Comparison of ENCODE assay signal across 27 cellular contexts in the genomic region with DNA sequence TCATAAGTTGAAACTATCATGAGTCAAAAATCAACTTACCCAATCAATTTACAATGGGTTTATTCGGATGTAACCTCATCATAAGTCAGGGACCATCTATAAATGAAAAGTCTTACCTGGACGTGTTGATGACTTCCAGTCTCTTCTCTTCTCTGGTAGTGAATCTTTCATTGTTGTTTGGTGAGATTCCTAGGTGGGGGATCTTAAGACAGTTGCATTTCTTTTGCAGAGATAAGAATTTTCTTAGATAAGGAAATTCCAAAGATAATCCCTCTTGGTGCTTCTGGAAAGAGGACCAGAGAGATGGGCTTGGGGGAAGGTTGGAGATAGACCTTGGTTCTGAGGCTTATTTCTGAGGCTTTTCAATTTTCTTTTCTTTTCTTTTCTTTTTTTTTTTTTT.
"Had no signal": no experiment of that assay in that cellular context is flagged by ENCODE, and none has a peak within 500 bp of the region (broad histone marks: within the 10 kb centered on the region; RNA-seq: fewer than 3 reads in every experiment).

No MANE protein-coding gene starts in this region.

- H3K9me3 Mint-ChIP-seq: natural killer cell treated with Interleukin-12 subunit alpha and Interleukin-12 subunit beta and Interleukin-15 and Interleukin-18, amount 100 ng/mL, for 72 hours; stimulated activated naive CD8-positive, alpha-beta T cell treated with anti-CD3 and anti-CD28 coated beads, Interleukin-15, Interleukin-2, amounts not matched to agents 100 ng/mL and 50 ng/mL, for 24 hours had no signal

- H3K27me3 ChIP-seq: heart right ventricle, hepatocyte, pancreas, suprapubic skin, tibial artery, upper lobe of right lung had no signal

- H3K36me3 ChIP-seq: pancreas, prostate gland had no signal

- H3K4me3 ChIP-seq: heart right ventricle, hepatocyte, left ventricle myocardium inferior, lung, mucosa of descending colon, pancreas, prostate gland, skin epidermis, suprapubic skin, thoracic aorta, tibial artery, upper lobe of right lung had no signal

- H3K4me1 ChIP-seq: left ventricle myocardium inferior, pancreas, prostate gland, suprapubic skin, tibial artery, upper lobe of right lung had no signal

- H3K27me3 Mint-ChIP-seq: naive thymus-derived CD4-positive, alpha-beta T cell; natural killer cell treated with Interleukin-12 subunit alpha and Interleukin-12 subunit beta and Interleukin-15 and Interleukin-18, amount 100 ng/mL, for 72 hours; stimulated activated naive CD8-positive, alpha-beta T cell treated with anti-CD3 and anti-CD28 coated beads, Interleukin-15, Interleukin-2, amounts not matched to agents 100 ng/mL and 50 ng/mL, for 24 hours had no signal

- H3K9me3 ChIP-seq: pancreas, prostate gland, suprapubic skin, thoracic aorta, tibial artery, upper lobe of right lung had no signal

- ATAC-seq: heart right ventricle; mucosa of descending colon; naive thymus-derived CD4-positive, alpha-beta T cell; natural killer cell treated with Interleukin-12 subunit alpha and Interleukin-12 subunit beta and Interleukin-15 and Interleukin-18, amount 100 ng/mL, for 72 hours; pancreas; right cardiac atrium; sciatic nerve; upper lobe of right lung had no signal

- H3K79me2 ChIP-seq: hepatocyte had no signal

- H3K27ac Mint-ChIP-seq: naive thymus-derived CD4-positive, alpha-beta T cell; natural killer cell treated with Interleukin-12 subunit alpha and Interleukin-12 subunit beta and Interleukin-15 and Interleukin-18, amount 100 ng/mL, for 72 hours; stimulated activated naive CD8-positive, alpha-beta T cell treated with anti-CD3 and anti-CD28 coated beads, Interleukin-15, Interleukin-2, amounts not matched to agents 100 ng/mL and 50 ng/mL, for 24 hours had no signal

- H3K4me2 ChIP-seq: hepatocyte had no signal

- H3K4me3 Mint-ChIP-seq: naive thymus-derived CD4-positive, alpha-beta T cell; natural killer cell treated with Interleukin-12 subunit alpha and Interleukin-12 subunit beta and Interleukin-15 and Interleukin-18, amount 100 ng/mL, for 72 hours; stimulated activated naive CD8-positive, alpha-beta T cell treated with anti-CD3 and anti-CD28 coated beads, Interleukin-15, Interleukin-2, amounts not matched to agents 100 ng/mL and 50 ng/mL, for 24 hours had no signal

- DNase-seq: heart right ventricle; islet precursor cell; left ventricle myocardium inferior; midbrain; mucosa of descending colon; naive thymus-derived CD4-positive, alpha-beta T cell; nucleus accumbens; pancreas; posterior cingulate gyrus; retina; right cardiac atrium; stimulated activated CD4-positive, alpha-beta T cell treated with anti-CD3 and anti-CD28 coated beads, Interleukin-12 subunit alpha, Interleukin-12 subunit beta, amount 100 ng/mL, for 4 hours; stimulated activated CD4-positive, alpha-beta T cell treated with anti-CD3 and anti-CD28 coated beads, Interleukin-15, amount 100 ng/mL, for 24 hours; stimulated activated CD4-positive, alpha-beta T cell treated with anti-CD3 and anti-CD28 coated beads, Interleukin-2, amount 100 ng/mL, for 24 hours; stimulated activated CD4-positive, alpha-beta T cell treated with anti-CD3 and anti-CD28 coated beads, Interleukin-4, amount 100 ng/mL, for 1 hour; stimulated activated naive CD4-positive, alpha-beta T cell; tibial artery; upper lobe of right lung had no signal

- H3K27ac ChIP-seq: heart right ventricle, hepatocyte, left ventricle myocardium inferior, pancreas, prostate gland, skin epidermis, suprapubic skin, thoracic aorta, tibial artery, upper lobe of right lung had no signal
